In the genomic region with DNA sequence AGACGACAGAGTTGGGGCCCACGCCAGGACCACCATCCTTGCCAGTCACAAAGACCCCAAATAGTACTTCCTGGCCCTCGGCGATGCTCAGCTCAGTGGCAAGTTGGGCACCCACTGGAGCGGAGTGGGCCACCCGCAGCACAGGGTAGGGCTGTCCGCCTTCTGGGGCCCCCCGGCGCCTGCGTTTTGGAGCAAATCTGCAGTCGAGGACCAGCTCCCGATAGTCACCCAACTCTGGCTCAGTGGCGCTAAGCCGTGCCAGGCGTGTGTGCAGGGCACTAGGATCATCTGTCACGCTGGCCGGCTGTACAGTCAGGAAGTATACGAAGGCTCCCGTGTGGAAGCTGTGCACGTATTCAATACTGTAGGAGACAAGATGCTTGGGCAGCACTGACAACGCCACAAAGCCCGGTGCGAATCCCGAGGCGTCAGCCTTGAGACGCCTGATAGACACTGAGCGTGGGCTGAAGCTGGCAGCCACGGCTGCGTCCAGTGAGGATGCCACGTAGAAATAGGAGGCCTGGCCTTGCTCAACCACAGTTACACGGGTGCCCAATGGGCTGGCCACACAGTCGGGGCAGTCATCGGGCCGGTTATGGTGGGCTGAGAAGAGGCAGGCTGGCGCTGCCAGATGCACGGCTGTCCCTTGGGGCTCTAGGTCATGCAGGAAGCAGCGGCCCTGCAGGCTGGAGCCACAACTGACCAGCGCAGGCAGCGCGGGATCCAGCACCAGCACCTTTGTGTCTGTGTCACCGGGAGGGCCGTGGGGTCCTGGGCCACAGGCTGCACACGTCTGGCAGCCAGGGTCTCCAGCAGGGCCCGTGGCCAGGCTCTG, we compare ENCODE assay signal across 11 cellular contexts. TPM values are rescaled to one million over a fixed set of nuclear protein-coding genes. Genes with fewer than 3 reads are reported as not detected.
A peak's percentile ranks its signal among the peaks of the same experiment; 100 is the strongest.
DNase-seq lines count a peak whose midpoint lies in the region; ATAC-seq and TF ChIP-seq lines count a peak whose summit lies in the region.
"Had no signal": no experiment of that assay in that cellular context is flagged by ENCODE, and none has a peak within 500 bp of the region (broad histone marks: within the 10 kb centered on the region; RNA-seq: fewer than 3 reads in every experiment).

No MANE protein-coding gene starts in this region.

- peaks cover 15% of the 10 kb centered on the region for H3K4me1 Mint-ChIP-seq in activated T-cell treated with anti-CD3 and anti-CD28 coated beads, Interleukin-2, amount 50 U/mL, for 72 hours (ENCODE audit: low read depth)
- peaks cover 30% of the 10 kb centered on the region for H3K4me1 Mint-ChIP-seq in activated T-cell treated with anti-CD3 and anti-CD28 coated beads, Interleukin-2, amount 50 U/mL, for 24 hours (ENCODE audit: low read depth)

- DNase-seq in activated T-cell treated with anti-CD3 and anti-CD28 coated beads, Interleukin-2, amount 50 U/mL, for 72 hours, result no peak
- no peak for DNase-seq in activated T-cell treated with anti-CD3 and anti-CD28 coated beads, Interleukin-2, amount 50 U/mL, for 24 hours
- no peak for DNase-seq in fibroblast of lung (ENCODE audit: low read depth in 2 of 2)
- no peak for DNase-seq in transverse colon
- no peak for DNase-seq in GM19240 (ENCODE audit: insufficient read length, low spot score)
- no peak for DNase-seq in HAP-1 (ENCODE audit: low spot score in 2 of 2)
- DNase-seq: GDM1 had no signal

- intact Hi-C loops in transverse colon (cut with DNase I; ENCODE audit: low total_unique reads), result loop anchor here (10.0 kb wide), 1 partner anchor 198 kb away; no protein-coding TSS in a partner anchor

- ATAC-seq in activated T-cell treated with anti-CD3 and anti-CD28 coated beads, Interleukin-2, amount 50 U/mL, for 72 hours (replicated peaks in 1 of 2), result no peak

- no peaks in the 10 kb centered on the region for H3K27me3 ChIP-seq in fibroblast of lung (ENCODE audit: control insufficient read depth, insufficient read depth, low read length)
- no peaks in the 10 kb centered on the region for H3K27me3 ChIP-seq in transverse colon
- no peaks in the 10 kb centered on the region for H3K27me3 ChIP-seq in HAP-1 (ENCODE audit: low read depth)

- in situ Hi-C loops in transverse colon (cut with MboI; ENCODE audit: low pct_ligation_motif_present in 1 of 4, low pct_unique_long_range_greater_than_20kb in 1 of 4, low sequenced_read_pairs in 3 of 4), result no loop called here
- in situ Hi-C loops in HAP-1 (cut with MboI; ENCODE audit: low sequenced_read_pairs), result no loop called here

- no peaks in the 10 kb centered on the region for H3K36me3 Mint-ChIP-seq in activated T-cell treated with anti-CD3 and anti-CD28 coated beads, Interleukin-2, amount 50 U/mL, for 72 hours (ENCODE audit: insufficient read depth in 2 of 2)
- peaks cover 2% of the 10 kb centered on the region for H3K36me3 Mint-ChIP-seq in activated T-cell treated with anti-CD3 and anti-CD28 coated beads, Interleukin-2, amount 50 U/mL, for 24 hours (ENCODE audit: low read depth)

- TF ChIP-seq EP300 in transverse colon (IDR thresholded peaks at IDR 0.05; ENCODE audit: low read depth), result no peak

- H3K9me3 Mint-ChIP-seq in activated T-cell treated with anti-CD3 and anti-CD28 coated beads, Interleukin-2, amount 50 U/mL, for 72 hours, result no peaks in the 10 kb centered on the region
- H3K9me3 Mint-ChIP-seq in activated T-cell treated with anti-CD3 and anti-CD28 coated beads, Interleukin-2, amount 50 U/mL, for 24 hours, result no peaks in the 10 kb centered on the region

- H3K4me1 ChIP-seq in fibroblast of lung (ENCODE audit: control insufficient read depth, extremely low read depth, insufficient read depth, low read length) (peaks cover 11% of the 10 kb centered on the region), transverse colon (peaks cover 29 to 73% (median 66%) of the 10 kb centered on the region in 4 donors), HAP-1 (no peaks in the 10 kb centered on the region)

- WGBS in transverse colon (ENCODE audit: low coverage in 1 of 2), 2 donors, result 90% methylated on average over 44 of the region's 44 CpGs; no CpG with 5 or more reads in 1 of the 2 donors

- H3K27ac ChIP-seq in fibroblast of lung (ENCODE audit: insufficient read depth, low read length) (no peak overlapping the region), transverse colon (peak overlapping the region; percentile 83 to 86 (median 85))

- no peaks in the 10 kb centered on the region for H3K79me2 ChIP-seq in fibroblast of lung (ENCODE audit: control insufficient read depth, insufficient read depth, low read length)

- H4K20me1 ChIP-seq in fibroblast of lung (ENCODE audit: control insufficient read depth, extremely low read depth, insufficient read depth, low read length), result no peaks in the 10 kb centered on the region

- no peak overlapping the region for H2AFZ ChIP-seq in fibroblast of lung (ENCODE audit: low read length)

- TF ChIP-seq POLR2A in transverse colon (IDR thresholded peaks at IDR 0.05), result no peak

- H3K36me3 ChIP-seq in fibroblast of lung (ENCODE audit: control insufficient read depth, insufficient read depth, low read length), result no peaks in the 10 kb centered on the region
- peaks cover 0 to 8% (median 0%) of the 10 kb centered on the region in 4 donors for H3K36me3 ChIP-seq in transverse colon
- no peaks in the 10 kb centered on the region for H3K36me3 ChIP-seq in HAP-1 (replicated peaks)

- H3K4me3 Mint-ChIP-seq in activated T-cell treated with anti-CD3 and anti-CD28 coated beads, Interleukin-2, amount 50 U/mL, for 72 hours, result peak overlapping the region; percentile 21 to 56
- no peak overlapping the region for H3K4me3 Mint-ChIP-seq in activated T-cell treated with anti-CD3 and anti-CD28 coated beads, Interleukin-2, amount 50 U/mL, for 24 hours

- TF ChIP-seq CTCF in fibroblast of lung (conservative IDR thresholded peaks at IDR 0.05 in 1 of 2, IDR thresholded peaks at IDR 0.05 in 1 of 2; ENCODE audit: low read depth in 1 of 2, low read length in 2 of 2), result no peak
- TF ChIP-seq CTCF in transverse colon (IDR thresholded peaks at IDR 0.05), result no peak

- no peak overlapping the region for H3K27ac Mint-ChIP-seq in activated T-cell treated with anti-CD3 and anti-CD28 coated beads, Interleukin-2, amount 50 U/mL, for 72 hours
- no peak overlapping the region for H3K27ac Mint-ChIP-seq in activated T-cell treated with anti-CD3 and anti-CD28 coated beads, Interleukin-2, amount 50 U/mL, for 24 hours

- H3K9me3 ChIP-seq in fibroblast of lung (ENCODE audit: control insufficient read depth, insufficient read depth, low read depth, low read length) (no peaks in the 10 kb centered on the region), transverse colon (no peaks in the 10 kb centered on the region), HAP-1 (no peaks in the 10 kb centered on the region)

- H3K4me3 ChIP-seq in fibroblast of lung (replicated peaks in 1 of 4; ENCODE audit: control extremely low read depth in 1 of 4, insufficient read depth in 1 of 4, low read depth in 3 of 4, low read length in 4 of 4), result no peak overlapping the region
- peak overlapping the region in 3 of 4 donors; percentile 34 to 50 (median 42) for H3K4me3 ChIP-seq in transverse colon
- no peak overlapping the region for H3K4me3 ChIP-seq in HAP-1

- H3K9ac ChIP-seq in fibroblast of lung (ENCODE audit: insufficient read depth, low read length), result no peak overlapping the region

- peak overlapping the region; percentile 75 for H3K4me2 ChIP-seq in fibroblast of lung (ENCODE audit: extremely low read depth, insufficient read depth, low read length)

- no peaks in the 10 kb centered on the region for H3K27me3 Mint-ChIP-seq in activated T-cell treated with anti-CD3 and anti-CD28 coated beads, Interleukin-2, amount 50 U/mL, for 72 hours (ENCODE audit: low read depth)
- H3K27me3 Mint-ChIP-seq in activated T-cell treated with anti-CD3 and anti-CD28 coated beads, Interleukin-2, amount 50 U/mL, for 24 hours, result no peaks in the 10 kb centered on the region

RNA-seq across cellular contexts. Expression of gene MST1R, which starts 0.9 kb away (rescaled TPM):
- total RNA-seq in activated T-cell treated with anti-CD3 and anti-CD28 coated beads, Interleukin-2, amount 50 U/mL, for 72 hours, result 1 to 10 TPM in 1 of 2 donors, under 1 TPM in 1; 0.84 to 2.4 TPM
- total RNA-seq in fibroblast of lung (1.5 and 3.0 TPM in 2 replicates), transverse colon (100 to 1,000 TPM in 3 of 4 donors, 10 to 100 TPM in 1; 92.8 to 323 (median 138) TPM)
- polyA plus RNA-seq in fibroblast of lung, result 0.52 and 1.2 TPM in 2 replicates
- polyA plus RNA-seq in fibroblast of lung (2012), result 0.61 and 1.5 TPM in 2 replicates
- polyA minus RNA-seq in fibroblast of lung (ENCODE audit: low replicate concordance), result 1.5 and 4.3 TPM in 2 replicates

RNA-seq across cellular contexts. Expression of gene MON1A, which starts 26.9 kb away (rescaled TPM):
- 10 to 100 TPM in 1 of 2 donors, 1 to 10 TPM in 1; 9.1 to 12.0 TPM for total RNA-seq in activated T-cell treated with anti-CD3 and anti-CD28 coated beads, Interleukin-2, amount 50 U/mL, for 72 hours
- 11.8 and 12.2 TPM in 2 replicates for total RNA-seq in fibroblast of lung
- polyA plus RNA-seq in fibroblast of lung, result 6.7 and 9.3 TPM in 2 replicates
- 7.8 and 12.6 TPM in 2 replicates for polyA plus RNA-seq in fibroblast of lung (2012)
- 10.1 and 12.9 TPM in 2 replicates for polyA minus RNA-seq in fibroblast of lung (ENCODE audit: low replicate concordance)
- total RNA-seq in transverse colon, result 10 to 100 TPM in 1 of 4 donors, 1 to 10 TPM in 2, under 1 TPM in 1; 0.80 to 10.5 (median 8.7) TPM

RNA-seq across cellular contexts. Expression of gene CAMKV, which starts 33.0 kb away (rescaled TPM):
- total RNA-seq in activated T-cell treated with anti-CD3 and anti-CD28 coated beads, Interleukin-2, amount 50 U/mL, for 72 hours, result under 1 TPM in 1 of 2 donors, not detected in 1; 0.50 TPM
- not detected in 2 replicates for total RNA-seq in fibroblast of lung
- polyA plus RNA-seq in fibroblast of lung, result 0.06 TPM in 1 of 2 replicates, not detected in the other
- polyA plus RNA-seq in fibroblast of lung (2012), result not detected in 2 replicates
- not detected in 2 replicates for polyA minus RNA-seq in fibroblast of lung (ENCODE audit: low replicate concordance)
- total RNA-seq in transverse colon, result under 1 TPM in 1 of 4 donors, not detected in 3; 0.14 TPM
- total RNA-seq: kidney epithelial cell, NCI-H460, ureter had no signal
- polyA plus RNA-seq: AG04450 had no signal

RNA-seq across cellular contexts. Expression of gene RBM6, which starts 37.2 kb away (rescaled TPM):
- total RNA-seq in activated T-cell treated with anti-CD3 and anti-CD28 coated beads, Interleukin-2, amount 50 U/mL, for 72 hours, result 10 to 100 TPM; 57.4 to 70.4 TPM
- 41.3 and 46.1 TPM in 2 replicates for total RNA-seq in fibroblast of lung
- 36.3 and 40.1 TPM in 2 replicates for polyA plus RNA-seq in fibroblast of lung
- polyA plus RNA-seq in fibroblast of lung (2012), result 29.0 and 29.6 TPM in 2 replicates
- 19.7 and 20.1 TPM in 2 replicates for polyA minus RNA-seq in fibroblast of lung (ENCODE audit: low replicate concordance)
- 100 to 1,000 TPM in 3 of 4 donors, 10 to 100 TPM in 1; 89.7 to 256 (median 152) TPM for total RNA-seq in transverse colon

RNA-seq across cellular contexts. Expression of gene TRAIP, which starts 46.4 kb away (rescaled TPM):
- 10 to 100 TPM; 28.0 to 47.2 TPM for total RNA-seq in activated T-cell treated with anti-CD3 and anti-CD28 coated beads, Interleukin-2, amount 50 U/mL, for 72 hours
- 0.77 and 2.0 TPM in 2 replicates for total RNA-seq in fibroblast of lung
- 2.5 and 7.0 TPM in 2 replicates for polyA plus RNA-seq in fibroblast of lung
- 2.0 and 6.4 TPM in 2 replicates for polyA plus RNA-seq in fibroblast of lung (2012)
- polyA minus RNA-seq in fibroblast of lung (ENCODE audit: low replicate concordance), result 2.0 and 16.2 TPM in 2 replicates
- 1 to 10 TPM; 1.2 to 1.7 (median 1.6) TPM for total RNA-seq in transverse colon

Comparison
In these comparisons a context has a peak if more than half of its experiments do, and no peak if none do; other contexts are left out.
1. H3K4me3 ChIP-seq: peak in transverse colon (3 of 4); none in fibroblast of lung (0 of 4) and HAP-1 (single experiment).
2. RNA of gene MST1R, which starts 0.9 kb away (total RNA-seq): 92.8 to 323 TPM in transverse colon; 1.5 to 3.0 TPM in fibroblast of lung and 0.84 to 2.4 TPM in activated T-cell treated with anti-CD3 and anti-CD28 coated beads, Interleukin-2, amount 50 U/mL, for 72 hours; every median in the first group is over 10 times any median in the second.